8 cellular contexts compared by ENCODE assay signal in genomic region chr20:652611-653109, GRCh38. TPM values are rescaled to one million over a fixed set of nuclear protein-coding genes. Genes with fewer than 3 reads are reported as not detected.
DNase-seq lines count a peak whose midpoint lies in the region; ATAC-seq, FAIRE-seq and TF ChIP-seq lines count a peak whose summit lies in the region.

No MANE protein-coding gene starts in this region.

- WGBS in pancreas, 2 donors, result 2 to 3% methylated on average over 31 to 36 of the region's 36 CpGs

- peaks cover 25% of the 10 kb centered on the region for H3K36me3 ChIP-seq in DOHH2 (ENCODE audit: control insufficient read depth, low read length)
- H3K36me3 ChIP-seq in pancreas, result peaks cover 0 to 12% (median 10%) of the 10 kb centered on the region in 3 donors

- H4K20me1 ChIP-seq in DOHH2 (ENCODE audit: control insufficient read depth, insufficient read depth, low read depth, low read length), result no peaks in the 10 kb centered on the region

- no peaks in the 10 kb centered on the region for H3K9me2 ChIP-seq in DOHH2 (replicated peaks; ENCODE audit: control insufficient read depth, low read length)

- H3K4me1 ChIP-seq in DOHH2 (ENCODE audit: control insufficient read depth, low read length) (peaks cover 19% of the 10 kb centered on the region), pancreas (peaks cover 0 to 7% (median 0%) of the 10 kb centered on the region in 3 donors)

- intact Hi-C loops in pancreas (cut with DNase I), result no loop called here

- H3K27ac ChIP-seq in DOHH2 (ENCODE audit: low read depth, low read length), result no peak overlapping the region
- H3K27ac ChIP-seq in VCaP, result peak overlapping the region; percentile 92
- H3K27ac ChIP-seq in pancreas, result peak overlapping the region in 2 of 4 donors; percentile 55 to 70

- FAIRE-seq in pancreas (lab: Jason Lieb, UNC), result no peak

- peak overlapping the region; percentile 76 for H3K4me2 ChIP-seq in DOHH2 (ENCODE audit: low read length)

- H3K4me3 ChIP-seq in DOHH2 (ENCODE audit: low read length), result peak overlapping the region; percentile 81
- H3K4me3 ChIP-seq in HFF-Myc (replicated peaks; ENCODE audit: low read depth, low read length), result peak overlapping the region; percentile 94
- peak overlapping the region; percentile 76 for H3K4me3 ChIP-seq in fibroblast of mammary gland (ENCODE audit: control insufficient read depth, low read depth, low read length)
- H3K4me3 ChIP-seq in pancreas, result peak overlapping the region; percentile 44 to 77 (median 67)

- H3K9me3 ChIP-seq in DOHH2 (ENCODE audit: control insufficient read depth, insufficient read depth, low read length) (no peaks in the 10 kb centered on the region), pancreas (no peaks in the 10 kb centered on the region)

- H3F3A ChIP-seq in DOHH2 (ENCODE audit: control insufficient read depth, insufficient read depth), result no peaks in the 10 kb centered on the region

- H3K79me2 ChIP-seq in DOHH2 (ENCODE audit: control insufficient read depth, low read length), result peaks cover 19% of the 10 kb centered on the region

- TF ChIP-seq CTCF in DOHH2 (IDR thresholded peaks at IDR 0.05; ENCODE audit: low read depth, low read length, poor library complexity, severe bottlenecking) (no peak), HFF-Myc (IDR thresholded peaks at IDR 0.05; ENCODE audit: low read depth, low read length, missing control alignments) (no peak), VCaP (conservative IDR thresholded peaks at IDR 0.05) (no peak), fibroblast of mammary gland (conservative IDR thresholded peaks at IDR 0.05; ENCODE audit: control insufficient read depth, insufficient read depth, low read depth, low read length) (no peak), pancreas (IDR thresholded peaks at IDR 0.05) (no peak)

- ATAC-seq in pancreas (peak in 3 of 4 donors; percentile 3 to 25 (median 14)), HG02798 (IDR thresholded peaks at IDR 0.05; ENCODE audit: poor library complexity, unreplicated experiment) (no peak), GM21825 (IDR thresholded peaks at IDR 0.05; ENCODE audit: unreplicated experiment) (no peak)

- H3K27me3 ChIP-seq in DOHH2 (ENCODE audit: control insufficient read depth, low read length) (peaks cover 7% of the 10 kb centered on the region), pancreas (no peaks in the 10 kb centered on the region)

- DNase-seq in HFF-Myc (ENCODE audit: extremely low read depth, low read depth), result no peak
- peak; percentile 40 for DNase-seq in fibroblast of mammary gland (ENCODE audit: low read depth)
- peak in 5 of 6 donors; percentile 33 to 83 (median 49) for DNase-seq in pancreas
- DNase-seq in HuH-7 (ENCODE audit: low spot score), result no peak

RNA-seq across cellular contexts. Expression of gene SRXN1, which starts 0.3 kb away (rescaled TPM):
- total RNA-seq in pancreas, result 1 to 10 TPM; 5.6 to 9.4 (median 7.6) TPM
- 10 to 100 TPM in 1 of 2 donors, 1 to 10 TPM in 1; 4.5 to 10.5 TPM for polyA plus RNA-seq in pancreas

RNA-seq across cellular contexts. Expression of gene SCRT2, which starts 22.9 kb away (rescaled TPM):
- total RNA-seq in pancreas, result under 1 TPM in 4 of 6 donors, not detected in 2; 0.04 to 0.09 (median 0.06) TPM
- under 1 TPM; 0.19 to 0.63 TPM for polyA plus RNA-seq in pancreas

RNA-seq across cellular contexts. Expression of gene TCF15, which starts 42.6 kb away (rescaled TPM):
- total RNA-seq in pancreas, result under 1 TPM in 5 of 6 donors, not detected in 1; 0.16 to 0.21 (median 0.19) TPM
- under 1 TPM; 0.45 to 0.80 TPM for polyA plus RNA-seq in pancreas

Comparison
In these comparisons a context has a peak if more than half of its experiments do, and no peak if none do; other contexts are left out.
1. DNase-seq: peak in fibroblast of mammary gland (single experiment) and pancreas (5 of 6); none in HFF-Myc (single experiment) and HuH-7 (single experiment).
2. ATAC-seq: peak in pancreas (3 of 4); none in HG02798 (single experiment) and GM21825 (single experiment).
3. Peak in every context shown above with its lines, with median percentiles within 50 percentile points of each other: H3K4me3 ChIP-seq.